In the genomic region with DNA sequence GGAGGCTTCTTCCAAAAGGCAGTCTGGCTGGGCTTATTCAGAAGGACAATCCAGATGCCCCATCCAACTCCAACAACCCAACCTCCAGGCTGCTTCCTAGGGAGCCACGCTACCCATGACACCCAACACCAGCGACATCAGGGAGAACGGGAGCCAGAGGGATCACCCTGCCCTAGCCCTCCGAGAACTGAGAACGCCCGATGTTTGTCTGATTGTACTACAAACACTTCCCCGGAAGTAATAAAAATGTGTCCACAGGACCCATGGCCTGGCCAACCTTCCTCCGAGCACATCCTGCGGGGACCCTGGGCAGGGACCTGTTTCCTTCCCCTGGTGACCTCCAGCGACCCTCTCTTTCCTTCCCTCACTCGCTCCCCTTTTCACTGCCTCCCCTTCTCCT, we compare ENCODE assay signal across 16 cellular contexts. TPM values are rescaled to one million over a fixed set of nuclear protein-coding genes. Genes with fewer than 3 reads are reported as not detected.
A peak's percentile ranks its signal among the peaks of the same experiment; 100 is the strongest.
DNase-seq lines count a peak whose midpoint lies in the region; ATAC-seq and TF ChIP-seq lines count a peak whose summit lies in the region.
"Not testable (repeated sequence)": the region's sequence is repeated elsewhere in the genome, so short reads cannot be mapped to it uniquely, and the experiment has no call there.
"Had no signal": no experiment of that assay in that cellular context is flagged by ENCODE, and none has a peak within 500 bp of the region (broad histone marks: within the 10 kb centered on the region; RNA-seq: fewer than 3 reads in every experiment).

No MANE protein-coding gene starts in this region.

- not testable (repeated sequence) for H3K9me3 Mint-ChIP-seq in activated CD8-positive, alpha-beta memory T cell treated with anti-CD3 and anti-CD28 coated beads, Interleukin-2, amount 10 ng/mL, durations not matched to agents 7 days and 5 days (ENCODE audit: low read depth); central memory CD8-positive, alpha-beta T cell; natural killer cell treated with Interleukin-12 subunit alpha and Interleukin-12 subunit beta and Interleukin-15 and Interleukin-18, amount 100 ng/mL, for 72 hours; type B pancreatic cell

- TF ChIP-seq CTCF in type B pancreatic cell (conservative IDR thresholded peaks at IDR 0.05), result not testable (repeated sequence)

- H3K27me3 ChIP-seq in H7 (ENCODE audit: control insufficient read depth, insufficient read depth, low read length); skeletal muscle tissue (ENCODE audit: control insufficient read depth in 3 of 3, insufficient read depth in 3 of 3, low read length in 3 of 3): not testable (repeated sequence)

- not testable (repeated sequence) for H3K9me3 ChIP-seq in iPS-18c (ENCODE audit: control insufficient read depth, insufficient read depth, low read length); skeletal muscle tissue (ENCODE audit: control insufficient read depth in 3 of 3, low read length in 3 of 3)

- H3K4me3 ChIP-seq in H7 (ENCODE audit: insufficient read depth, low read depth, low read length), result peak overlapping the region; percentile 33; the same call in 1 of the 2 replicates
- peak overlapping the region; percentile 34; the same call in 1 of the 2 replicates for H3K4me3 ChIP-seq in iPS-18c (ENCODE audit: insufficient read depth, low read depth, low read length)
- H3K4me3 ChIP-seq in skeletal muscle tissue (ENCODE audit: low read length in 3 of 3), result peak overlapping the region in 2 of 3 donors; percentile 23 to 41

- not testable (repeated sequence) for H3K4me1 ChIP-seq in skeletal muscle tissue (ENCODE audit: control insufficient read depth in 3 of 3, insufficient read depth in 3 of 3, low read length in 3 of 3)

- DNase-seq in H7, result peak; percentile 8
- DNase-seq in NCI-H748 (lab: John Stamatoyannopoulos, UW; ENCODE audit: unreplicated experiment), result peak; percentile 13
- peak; percentile 64 for DNase-seq in activated CD8-positive, alpha-beta memory T cell treated with anti-CD3 and anti-CD28 coated beads, Interleukin-2, amount 10 ng/mL, durations not matched to agents 7 days and 5 days
- not testable (repeated sequence) for DNase-seq in central memory CD8-positive, alpha-beta T cell (ENCODE audit: low spot score in 2 of 2); natural killer cell treated with Interleukin-12 subunit alpha and Interleukin-12 subunit beta and Interleukin-15 and Interleukin-18, amount 100 ng/mL, for 72 hours (ENCODE audit: low spot score); type B pancreatic cell (ENCODE audit: extremely low spot score, unreplicated experiment)

- not testable (repeated sequence) for H3K27me3 Mint-ChIP-seq in activated CD8-positive, alpha-beta memory T cell treated with anti-CD3 and anti-CD28 coated beads, Interleukin-2, amount 10 ng/mL, durations not matched to agents 7 days and 5 days; central memory CD8-positive, alpha-beta T cell; natural killer cell treated with Interleukin-12 subunit alpha and Interleukin-12 subunit beta and Interleukin-15 and Interleukin-18, amount 100 ng/mL, for 72 hours
- peaks cover 18% of the 10 kb centered on the region for H3K27me3 Mint-ChIP-seq in type B pancreatic cell

- peak; percentile 20 for ATAC-seq in activated CD8-positive, alpha-beta memory T cell treated with anti-CD3 and anti-CD28 coated beads, Interleukin-2, amount 10 ng/mL, durations not matched to agents 7 days and 5 days
- ATAC-seq in central memory CD8-positive, alpha-beta T cell (replicated peaks; ENCODE audit: extremely low read depth, poor library complexity, severe bottlenecking), result peak; percentile 37
- peak in 1 of 2 donors; percentile 45 for ATAC-seq in natural killer cell treated with Interleukin-12 subunit alpha and Interleukin-12 subunit beta and Interleukin-15 and Interleukin-18, amount 100 ng/mL, for 72 hours

- H3K27ac ChIP-seq in skeletal muscle tissue (ENCODE audit: low read depth, low read length), result not testable (repeated sequence)

- CTCF ChIA-PET in activated CD8-positive, alpha-beta memory T cell treated with anti-CD3 and anti-CD28 coated beads, Interleukin-2, amount 10 ng/mL, durations not matched to agents 7 days and 5 days (lab: Charles Lee), result not testable (repeated sequence)

- H3K4me3 Mint-ChIP-seq in activated CD8-positive, alpha-beta memory T cell treated with anti-CD3 and anti-CD28 coated beads, Interleukin-2, amount 10 ng/mL, durations not matched to agents 7 days and 5 days, result peak overlapping the region; percentile 95
- peak overlapping the region; percentile 89 for H3K4me3 Mint-ChIP-seq in central memory CD8-positive, alpha-beta T cell
- H3K4me3 Mint-ChIP-seq in natural killer cell treated with Interleukin-12 subunit alpha and Interleukin-12 subunit beta and Interleukin-15 and Interleukin-18, amount 100 ng/mL, for 72 hours, result peak overlapping the region; percentile 70
- peak overlapping the region; percentile 39 for H3K4me3 Mint-ChIP-seq in type B pancreatic cell

- H3K36me3 Mint-ChIP-seq in activated CD8-positive, alpha-beta memory T cell treated with anti-CD3 and anti-CD28 coated beads, Interleukin-2, amount 10 ng/mL, durations not matched to agents 7 days and 5 days, result peaks cover 15% of the 10 kb centered on the region
- peaks cover 15% of the 10 kb centered on the region for H3K36me3 Mint-ChIP-seq in central memory CD8-positive, alpha-beta T cell (ENCODE audit: insufficient read depth)
- not testable (repeated sequence) for H3K36me3 Mint-ChIP-seq in natural killer cell treated with Interleukin-12 subunit alpha and Interleukin-12 subunit beta and Interleukin-15 and Interleukin-18, amount 100 ng/mL, for 72 hours; type B pancreatic cell

- peaks cover 25% of the 10 kb centered on the region for H3K4me1 Mint-ChIP-seq in activated CD8-positive, alpha-beta memory T cell treated with anti-CD3 and anti-CD28 coated beads, Interleukin-2, amount 10 ng/mL, durations not matched to agents 7 days and 5 days
- peaks cover 13% of the 10 kb centered on the region for H3K4me1 Mint-ChIP-seq in central memory CD8-positive, alpha-beta T cell
- H3K4me1 Mint-ChIP-seq in natural killer cell treated with Interleukin-12 subunit alpha and Interleukin-12 subunit beta and Interleukin-15 and Interleukin-18, amount 100 ng/mL, for 72 hours (ENCODE audit: low read depth in 2 of 2); type B pancreatic cell (ENCODE audit: unreplicated experiment): not testable (repeated sequence)

- peak overlapping the region in 1 of 3 donors; percentile 33 for H3K9ac ChIP-seq in skeletal muscle tissue (ENCODE audit: low read depth in 1 of 3, low read length in 3 of 3)

- peak overlapping the region; percentile 96 for H3K27ac Mint-ChIP-seq in activated CD8-positive, alpha-beta memory T cell treated with anti-CD3 and anti-CD28 coated beads, Interleukin-2, amount 10 ng/mL, durations not matched to agents 7 days and 5 days
- peak overlapping the region; percentile 89 for H3K27ac Mint-ChIP-seq in central memory CD8-positive, alpha-beta T cell (ENCODE audit: low read depth)
- peak overlapping the region in 1 of 2 donors; percentile 70 for H3K27ac Mint-ChIP-seq in natural killer cell treated with Interleukin-12 subunit alpha and Interleukin-12 subunit beta and Interleukin-15 and Interleukin-18, amount 100 ng/mL, for 72 hours
- H3K27ac Mint-ChIP-seq in type B pancreatic cell, result not testable (repeated sequence)

- not testable (repeated sequence) for H3K36me3 ChIP-seq in H7 (replicated peaks; ENCODE audit: control insufficient read depth, insufficient read depth, low read length); skeletal muscle tissue (ENCODE audit: control insufficient read depth in 3 of 3, insufficient read depth in 3 of 3, low read length in 3 of 3)

RNA-seq across cellular contexts. Expression of a gene that starts 0.5 kb away (rescaled TPM):
- total RNA-seq in H7 (2014; rRNA removed; shearing (Covaris generic)), result 0.37 and 0.66 TPM in 2 replicates
- total RNA-seq in activated CD8-positive, alpha-beta memory T cell treated with anti-CD3 and anti-CD28 coated beads, Interleukin-2, amount 10 ng/mL, durations not matched to agents 7 days and 5 days, result 100 to 1,000 TPM; 296 to 396 TPM
- total RNA-seq in natural killer cell treated with Interleukin-12 subunit alpha and Interleukin-12 subunit beta and Interleukin-15 and Interleukin-18, amount 100 ng/mL, for 72 hours, result 10 to 100 TPM in 1 of 2 donors, 1 to 10 TPM in 1; 8.4 to 31.5 TPM
- total RNA-seq in skeletal muscle tissue (1.0 TPM), type B pancreatic cell (ENCODE audit: low replicate concordance) (0.93 and 2.4 TPM in 2 replicates)
- total RNA-seq: G401, H4, MCF 10A, OCI-LY7, osteocyte, renal cortical epithelial cell, SK-MEL-5, smooth muscle cell had no signal

Comparison
In these comparisons a context has a peak if more than half of its experiments do, and no peak if none do; other contexts are left out.
1. H3K4me3 Mint-ChIP-seq: peak in every context shown above with its lines; median percentile 95 in activated CD8-positive, alpha-beta memory T cell treated with anti-CD3 and anti-CD28 coated beads, Interleukin-2, amount 10 ng/mL, durations not matched to agents 7 days and 5 days; 89 in central memory CD8-positive, alpha-beta T cell; 70 in natural killer cell treated with Interleukin-12 subunit alpha and Interleukin-12 subunit beta and Interleukin-15 and Interleukin-18, amount 100 ng/mL, for 72 hours; 39 in type B pancreatic cell.
2. RNA of a gene that starts 0.5 kb away (total RNA-seq): 296 to 396 TPM in activated CD8-positive, alpha-beta memory T cell treated with anti-CD3 and anti-CD28 coated beads, Interleukin-2, amount 10 ng/mL, durations not matched to agents 7 days and 5 days; 8.4 to 31.5 TPM in natural killer cell treated with Interleukin-12 subunit alpha and Interleukin-12 subunit beta and Interleukin-15 and Interleukin-18, amount 100 ng/mL, for 72 hours, 0.93 to 2.4 TPM in type B pancreatic cell, 1.0 TPM in skeletal muscle tissue (single experiment) and 0.37 to 0.66 TPM in H7; every median in the first group is over 4 times any median in the second.
3. Peak in every context shown above with its lines, with median percentiles within 50 percentile points of each other: H3K4me3 ChIP-seq.